13 cellular contexts compared by ENCODE assay signal in genomic region chr17:64784353-64784798, GRCh38.
"Had no signal": no experiment of that assay in that cellular context is flagged by ENCODE, and none has a peak within 500 bp of the region (broad histone marks: within the 10 kb centered on the region; RNA-seq: fewer than 3 reads in every experiment).

No MANE protein-coding gene starts in this region.

- H3K4me3 Mint-ChIP-seq: activated CD4-positive, alpha-beta T cell treated with anti-CD3 and anti-CD28 coated beads, Interleukin-2, amount 10 ng/mL, durations not matched to agents 7 days and 5 days; neural crest cell; stimulated activated naive CD8-positive, alpha-beta T cell treated with anti-CD3 and anti-CD28 coated beads, Interleukin-15, amount 100 ng/mL, for 72 hours; T-helper 2 cell treated with Interferon-gamma antibody and Interleukin-4, amounts not matched to agents 5 μg/mL and 100 μg/mL, for 36 hours had no signal

- H3K9me3 ChIP-seq: ascending aorta, breast epithelium, ovary, thoracic aorta had no signal

- H3K27me3 Mint-ChIP-seq: stimulated activated naive CD8-positive, alpha-beta T cell treated with anti-CD3 and anti-CD28 coated beads, Interleukin-15, amount 100 ng/mL, for 72 hours had no signal

- H3K4me3 ChIP-seq: ascending aorta, breast epithelium, ovary, thoracic aorta had no signal

- H3K36me3 ChIP-seq: breast epithelium, ovary had no signal

- H3K27ac Mint-ChIP-seq: stimulated activated naive CD8-positive, alpha-beta T cell treated with anti-CD3 and anti-CD28 coated beads, Interleukin-15, amount 100 ng/mL, for 72 hours; T-helper 2 cell treated with Interferon-gamma antibody and Interleukin-4, amounts not matched to agents 5 μg/mL and 100 μg/mL, for 36 hours had no signal

- DNase-seq: activated CD4-positive, alpha-beta T cell treated with anti-CD3 and anti-CD28 coated beads, Interleukin-2, amount 10 ng/mL, durations not matched to agents 7 days and 5 days; activated naive CD4-positive, alpha-beta T cell treated with Interleukin-2 at 50 U/mL for 16 hours; hypothalamus; kidney glomerular epithelial cell; stimulated activated CD4-positive, alpha-beta T cell treated with anti-CD3 and anti-CD28 coated beads, Interleukin-1b, Interleukin-23, amount 100 ng/mL, for 48 hours; stimulated activated naive CD8-positive, alpha-beta T cell treated with anti-CD3 and anti-CD28 coated beads, Interleukin-15, amount 100 ng/mL, for 72 hours; SW 1271 had no signal

- H3K9me3 Mint-ChIP-seq: activated CD4-positive, alpha-beta T cell treated with anti-CD3 and anti-CD28 coated beads, Interleukin-2, amount 10 ng/mL, durations not matched to agents 7 days and 5 days; neural crest cell; stimulated activated naive CD8-positive, alpha-beta T cell treated with anti-CD3 and anti-CD28 coated beads, Interleukin-15, amount 100 ng/mL, for 72 hours; T-helper 2 cell treated with Interferon-gamma antibody and Interleukin-4, amounts not matched to agents 5 μg/mL and 100 μg/mL, for 36 hours had no signal

- H3K27ac ChIP-seq: ascending aorta, breast epithelium, ovary, thoracic aorta had no signal

- H3K4me1 Mint-ChIP-seq: neural crest cell had no signal
